19 cellular contexts compared by ENCODE assay signal in the genomic region with DNA sequence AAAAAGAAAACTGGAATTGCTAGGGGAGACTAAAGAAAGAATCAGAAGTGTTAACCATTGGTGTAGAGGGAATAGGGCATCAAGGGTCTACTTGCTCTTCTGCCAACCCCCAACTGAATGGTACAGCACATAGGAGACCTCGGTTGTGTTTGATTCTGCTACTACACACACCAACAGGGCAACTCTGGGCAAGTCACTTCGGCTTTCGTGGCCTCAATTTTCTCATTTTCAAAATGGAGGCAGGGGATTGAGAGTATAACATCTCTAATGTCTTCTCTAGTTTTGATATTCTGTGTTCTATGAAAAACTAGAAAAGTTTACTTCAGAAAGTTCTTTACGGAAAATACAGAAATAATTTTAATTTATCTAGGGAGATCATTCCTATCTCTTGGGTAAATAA.
A peak's percentile ranks its signal among the peaks of the same experiment; 100 is the strongest.
DNase-seq lines count a peak whose midpoint lies in the region; ATAC-seq, FAIRE-seq and TF ChIP-seq lines count a peak whose summit lies in the region.
"Had no signal": no experiment of that assay in that cellular context is flagged by ENCODE, and none has a peak within 500 bp of the region (broad histone marks: within the 10 kb centered on the region; RNA-seq: fewer than 3 reads in every experiment).

No MANE protein-coding gene starts in this region.

- ATAC-seq in activated T-helper 17 cell treated with anti-CD3 and anti-CD28 coated beads, Interleukin-2, amount 50 U/mL, for 72 hours (replicated peaks): no peak
- ATAC-seq in HepG2 (no peak), GM19351 (IDR thresholded peaks at IDR 0.05; ENCODE audit: unreplicated experiment) (no peak), lower lobe of right lung (no peak)
- no peak for ATAC-seq in activated CD8-positive, alpha-beta T cell treated with anti-CD3 and anti-CD28 coated beads, Interleukin-2, amount 10 ng/mL, durations not matched to agents 7 days and 5 days
- ATAC-seq: GM23338 had no signal

- H3K4me1 ChIP-seq in GM23248 (ENCODE audit: insufficient read depth) (peaks cover 56% of the 10 kb centered on the region), HepG2 (ENCODE audit: insufficient read depth, low read length) (peaks cover 73% of the 10 kb centered on the region), skeletal muscle tissue (ENCODE audit: control insufficient read depth in 3 of 3, insufficient read depth in 3 of 3, low read length in 3 of 3) (peaks cover 16 to 36% (median 29%) of the 10 kb centered on the region in 3 donors), lower lobe of right lung (no peaks in the 10 kb centered on the region)

- H4K20me1 ChIP-seq in GM23248 (ENCODE audit: insufficient read depth) (no peaks in the 10 kb centered on the region), HepG2 (ENCODE audit: insufficient read depth, low read length) (no peaks in the 10 kb centered on the region)

- H2AFZ ChIP-seq in GM23248 (no peak overlapping the region), HepG2 (ENCODE audit: low read length) (no peak overlapping the region)
- H2AFZ ChIP-seq: GM23338 had no signal

- H3K79me2 ChIP-seq in GM23248 (ENCODE audit: insufficient read depth): no peaks in the 10 kb centered on the region
- H3K79me2 ChIP-seq in HepG2 (ENCODE audit: insufficient read depth, low read length): peaks cover 54% of the 10 kb centered on the region

- TF ChIP-seq EP300 in HepG2 (IDR thresholded peaks at IDR 0.05; ENCODE audit: low read depth in 2 of 2, low read length in 2 of 2): no peak
- TF ChIP-seq EP300 in HepG2 (CRISPR knock-in tag; IDR thresholded peaks at IDR 0.05; ENCODE audit: borderline replicate concordance): no peak

- no peaks in the 10 kb centered on the region for H3K9me2 ChIP-seq in GM23248 (ENCODE audit: insufficient read depth)

- FAIRE-seq in HepG2 (lab: Jason Lieb, UNC): no peak
- FAIRE-seq: GM18507 had no signal

- TF ChIP-seq CTCF in HepG2 (CRISPR knock-in tag; IDR thresholded peaks at IDR 0.05) (no peak), lower lobe of right lung (IDR thresholded peaks at IDR 0.05) (no peak)

- H3K9ac ChIP-seq in GM23248: no peak overlapping the region
- H3K9ac ChIP-seq in HepG2 (ENCODE audit: insufficient read depth, low read depth, low read length): peak overlapping the region; percentile 30; the same call in 1 of the 2 replicates
- no peak overlapping the region for H3K9ac ChIP-seq in skeletal muscle tissue (ENCODE audit: low read depth in 1 of 3, low read length in 3 of 3)

- no peak for TF ChIP-seq RAD21 in HepG2 (CRISPR knock-in tag; IDR thresholded peaks at IDR 0.05)

- H3K36me3 ChIP-seq in GM23248 (ENCODE audit: low read depth): no peaks in the 10 kb centered on the region
- H3K36me3 ChIP-seq in HepG2 (replicated peaks in 1 of 2; ENCODE audit: control insufficient read depth in 1 of 2, insufficient read depth in 2 of 2, low read length in 2 of 2): 0 out of 5 replicates have a peak, but pooled peaks cover 0 to 2% of the 10 kb centered on the region in 2 experiments
- H3K36me3 ChIP-seq in skeletal muscle tissue (ENCODE audit: control insufficient read depth in 3 of 3, insufficient read depth in 3 of 3, low read length in 3 of 3): no peaks in the 10 kb centered on the region
- H3K36me3 ChIP-seq in lower lobe of right lung: no peaks in the 10 kb centered on the region

- in situ Hi-C loops in GM23248 (cut with MboI): no loop called here
- in situ Hi-C loops in HepG2 (cut with HindIII; ENCODE audit: extremely low pct_ligation_motif_present, low pct_unique_long_range_greater_than_20kb): no loop called here

- CTCF ChIA-PET in HepG2 (lab: Yijun Ruan, JAX; ENCODE audit: low intra/inter-chr PET ratio, low total read pairs): no interaction called here
- CTCF ChIA-PET in activated CD8-positive, alpha-beta T cell treated with anti-CD3 and anti-CD28 coated beads, Interleukin-2, amount 10 ng/mL, durations not matched to agents 7 days and 5 days (lab: Charles Lee): interaction anchor here (0.9 to 1.5 kb wide), 2 partner anchors 11 to 21 kb away, joined by 3 to 4 read pairs; no protein-coding TSS in a partner anchor

- peak overlapping the region; percentile 47 for H3K27ac Mint-ChIP-seq in activated T-helper 17 cell treated with anti-CD3 and anti-CD28 coated beads, Interleukin-2, amount 50 U/mL, for 72 hours
- H3K27ac Mint-ChIP-seq in activated CD8-positive, alpha-beta T cell treated with anti-CD3 and anti-CD28 coated beads, Interleukin-2, amount 10 ng/mL, durations not matched to agents 7 days and 5 days: no peak overlapping the region
- H3K27ac Mint-ChIP-seq: activated CD4-positive, alpha-beta memory T cell treated with anti-CD3 and anti-CD28 coated beads, Interleukin-2, amount 10 ng/mL, durations not matched to agents 7 days and 5 days; GM23338 had no signal

- H3F3A ChIP-seq in GM23248 (ENCODE audit: insufficient read depth): peaks cover 46% of the 10 kb centered on the region

- intact Hi-C loops in HepG2 (cut with micrococcal nuclease; ENCODE audit: unreplicated experiment): no loop called here
- intact Hi-C loops in lower lobe of right lung (cut with DNase I): no loop called here

- no peaks in the 10 kb centered on the region for H3K36me3 Mint-ChIP-seq in activated T-helper 17 cell treated with anti-CD3 and anti-CD28 coated beads, Interleukin-2, amount 50 U/mL, for 72 hours (ENCODE audit: low read depth)
- peaks cover 17% of the 10 kb centered on the region for H3K36me3 Mint-ChIP-seq in activated CD8-positive, alpha-beta T cell treated with anti-CD3 and anti-CD28 coated beads, Interleukin-2, amount 10 ng/mL, durations not matched to agents 7 days and 5 days (ENCODE audit: low read depth)

- H3K4me2 ChIP-seq in GM23248 (ENCODE audit: unreplicated experiment): peak overlapping the region; percentile 15
- peak overlapping the region; percentile 35 for H3K4me2 ChIP-seq in HepG2 (ENCODE audit: low read depth, low read length)
- H3K4me2 ChIP-seq: GM23338 had no signal

- POLR2A ChIA-PET in HepG2 (lab: Yijun Ruan, JAX): interaction anchor here (1.2 kb wide), 1 partner anchor 120 kb away, joined by 3 read pairs; the partner anchor contains the start of gene PHLDB2
- POLR2A ChIA-PET in activated CD8-positive, alpha-beta T cell treated with anti-CD3 and anti-CD28 coated beads, Interleukin-2, amount 10 ng/mL, durations not matched to agents 7 days and 5 days (lab: Charles Lee): interaction anchor here (0.6 kb wide), 1 partner anchor 215 kb away, joined by 4 read pairs; no protein-coding TSS in a partner anchor

- H3K9me3 Mint-ChIP-seq in activated T-helper 17 cell treated with anti-CD3 and anti-CD28 coated beads, Interleukin-2, amount 50 U/mL, for 72 hours: no peaks in the 10 kb centered on the region
- no peaks in the 10 kb centered on the region for H3K9me3 Mint-ChIP-seq in activated CD8-positive, alpha-beta T cell treated with anti-CD3 and anti-CD28 coated beads, Interleukin-2, amount 10 ng/mL, durations not matched to agents 7 days and 5 days (ENCODE audit: insufficient read depth)
- H3K9me3 Mint-ChIP-seq: brain, GM23338 had no signal

- WGBS in GM23248 (ENCODE audit: low coverage in 1 of 2, low lambda C conversion rate in 2 of 2, missing lambda C conversion rate in 2 of 2), 2 experiments: 97 to 99% methylated on average over 4 of the region's 4 CpGs
- 92% methylated on average over 4 of the region's 4 CpGs for WGBS in HepG2 (ENCODE audit: low lambda C conversion rate)

- TF ChIP-seq POLR2A in HepG2 (IDR thresholded peaks at IDR 0.05; ENCODE audit: insufficient read depth in 1 of 2, low read depth in 2 of 2, low read length in 2 of 2): no peak

- TSS peak; percentile 61 for BruUV-seq in HepG2 (replicated peaks; lab: Mats Ljungman, UMichigan)

- H3K9me3 ChIP-seq in GM23248 (ENCODE audit: low read depth) (no peaks in the 10 kb centered on the region), HepG2 (ENCODE audit: low read length) (no peaks in the 10 kb centered on the region), skeletal muscle tissue (ENCODE audit: control insufficient read depth in 3 of 3, low read length in 3 of 3) (no peaks in the 10 kb centered on the region), lower lobe of right lung (no peaks in the 10 kb centered on the region)
- H3K9me3 ChIP-seq: mucosa of descending colon had no signal

- H3K27ac ChIP-seq in GM23248 (peak overlapping the region; percentile 47; the same call in 1 of the 2 replicates), HepG2 (ENCODE audit: extremely low read length, insufficient read depth, low read length) (peak overlapping the region; percentile 70), skeletal muscle tissue (ENCODE audit: low read depth, low read length) (peak overlapping the region; percentile 73), lower lobe of right lung (no peak overlapping the region)
- H3K27ac ChIP-seq: SK-N-MC had no signal

- no peak overlapping the region for H3K4me3 ChIP-seq in GM23248
- H3K4me3 ChIP-seq in HepG2 (replicated peaks in 1 of 3; ENCODE audit: insufficient read depth in 1 of 3, low read depth in 2 of 3, low read length in 3 of 3): no peak overlapping the region
- no peak overlapping the region for H3K4me3 ChIP-seq in skeletal muscle tissue (ENCODE audit: low read length in 3 of 3)
- no peak overlapping the region for H3K4me3 ChIP-seq in lower lobe of right lung
- H3K4me3 ChIP-seq: GM23338, mucosa of descending colon, SK-N-MC had no signal

- H3K27me3 ChIP-seq in GM23248 (replicated peaks; ENCODE audit: insufficient read depth) (no peaks in the 10 kb centered on the region), HepG2 (ENCODE audit: control insufficient read depth in 1 of 2, insufficient read depth in 2 of 2, low read length in 2 of 2) (no peaks in the 10 kb centered on the region), skeletal muscle tissue (ENCODE audit: control insufficient read depth in 3 of 3, insufficient read depth in 3 of 3, low read length in 3 of 3) (no peaks in the 10 kb centered on the region), lower lobe of right lung (ENCODE audit: low read depth) (no peaks in the 10 kb centered on the region)

- H3K4me1 Mint-ChIP-seq in activated T-helper 17 cell treated with anti-CD3 and anti-CD28 coated beads, Interleukin-2, amount 50 U/mL, for 72 hours: peaks cover 11% of the 10 kb centered on the region
- peaks cover 29% of the 10 kb centered on the region for H3K4me1 Mint-ChIP-seq in activated CD8-positive, alpha-beta T cell treated with anti-CD3 and anti-CD28 coated beads, Interleukin-2, amount 10 ng/mL, durations not matched to agents 7 days and 5 days (ENCODE audit: low read depth)

- peak overlapping the region; percentile 1 for H3K4me3 Mint-ChIP-seq in activated T-helper 17 cell treated with anti-CD3 and anti-CD28 coated beads, Interleukin-2, amount 50 U/mL, for 72 hours
- H3K4me3 Mint-ChIP-seq in activated CD8-positive, alpha-beta T cell treated with anti-CD3 and anti-CD28 coated beads, Interleukin-2, amount 10 ng/mL, durations not matched to agents 7 days and 5 days: no peak overlapping the region
- H3K4me3 Mint-ChIP-seq: activated CD4-positive, alpha-beta memory T cell treated with anti-CD3 and anti-CD28 coated beads, Interleukin-2, amount 10 ng/mL, durations not matched to agents 7 days and 5 days; brain; GM23338 had no signal

- H3K27me3 Mint-ChIP-seq in activated T-helper 17 cell treated with anti-CD3 and anti-CD28 coated beads, Interleukin-2, amount 50 U/mL, for 72 hours: no peaks in the 10 kb centered on the region
- no peaks in the 10 kb centered on the region for H3K27me3 Mint-ChIP-seq in activated CD8-positive, alpha-beta T cell treated with anti-CD3 and anti-CD28 coated beads, Interleukin-2, amount 10 ng/mL, durations not matched to agents 7 days and 5 days (ENCODE audit: low read depth)
- H3K27me3 Mint-ChIP-seq: activated CD4-positive, alpha-beta memory T cell treated with anti-CD3 and anti-CD28 coated beads, Interleukin-2, amount 10 ng/mL, durations not matched to agents 7 days and 5 days had no signal

- DNase-seq in GM23248 (no peak), HepG2 (ENCODE audit: low spot score) (no peak), lower lobe of right lung (no peak), NOMO-1 (lab: John Stamatoyannopoulos, UW; ENCODE audit: unreplicated experiment in 2 of 2) (no peak)
- no peak for DNase-seq in activated CD8-positive, alpha-beta T cell treated with anti-CD3 and anti-CD28 coated beads, Interleukin-2, amount 10 ng/mL, durations not matched to agents 7 days and 5 days
- DNase-seq: activated CD4-positive, alpha-beta memory T cell treated with anti-CD3 and anti-CD28 coated beads, Interleukin-2, amount 10 ng/mL, durations not matched to agents 7 days and 5 days; activated gamma-delta T cell treated with Interleukin-2 at 50 U/mL for 16 hours; effector CD4-positive, alpha-beta T cell; NCI-H1048; NK-92 treated with Interleukin-12 subunit alpha and Interleukin-12 subunit beta, amount 100 ng/mL, for 24 hours; stimulated activated CD4-positive, alpha-beta T cell treated with anti-CD3 and anti-CD28 coated beads, Interleukin-4, amount 100 ng/mL, for 24 hours had no signal
